ENCODE assay signal across 35 cellular contexts in genomic region chr2:178379162-178379664, GRCh38.
"Had no signal": no experiment of that assay in that cellular context is flagged by ENCODE, and none has a peak within 500 bp of the region (broad histone marks: within the 10 kb centered on the region; RNA-seq: fewer than 3 reads in every experiment).

No MANE protein-coding gene starts in this region.

- H3K4me1 ChIP-seq: adrenal gland, body of pancreas, breast epithelium had no signal

- H3K36me3 Mint-ChIP-seq: activated CD4-positive, alpha-beta memory T cell treated with anti-CD3 and anti-CD28 coated beads for 36 hours; activated naive CD4-positive, alpha-beta T cell treated with anti-CD3 and anti-CD28 coated beads, Interleukin-2, amount 50 U/mL, for 72 hours had no signal

- H3K9me3 Mint-ChIP-seq: activated B cell treated with CpG ODN at 0.5 μM for 24 hours; activated CD4-positive, alpha-beta memory T cell treated with anti-CD3 and anti-CD28 coated beads for 36 hours; activated CD4-positive, alpha-beta T cell treated with anti-CD3 and anti-CD28 coated beads, Interleukin-2, amount 10 ng/mL, durations not matched to agents 24 days and 14 days; activated CD8-positive, alpha-beta T cell treated with anti-CD3 and anti-CD28 coated beads for 36 hours; activated naive CD4-positive, alpha-beta T cell treated with anti-CD3 and anti-CD28 coated beads for 36 hours; activated naive CD4-positive, alpha-beta T cell treated with anti-CD3 and anti-CD28 coated beads, Interleukin-2, amount 50 U/mL, for 72 hours; activated naive CD8-positive, alpha-beta T cell treated with anti-CD3 and anti-CD28 coated beads for 36 hours; activated T-cell treated with anti-CD3 and anti-CD28 coated beads, Interleukin-2, amount 50 U/mL, for 4 hours; activated T-cell treated with anti-CD3 and anti-CD28 coated beads, Interleukin-2, amount 50 U/mL, for 72 hours; T-helper 1 cell treated with Interleukin-12 subunit alpha and Interleukin-12 subunit beta and Interleukin-4 antibody, amounts not matched to agents 30 μg/mL and 1 μg/mL, for 36 hours; T-helper 2 cell treated with Interferon-gamma antibody and Interleukin-4, amounts not matched to agents 5 μg/mL and 100 μg/mL, for 36 hours had no signal

- H3K9me3 ChIP-seq: adrenal gland, body of pancreas, breast epithelium had no signal

- H3K4me1 Mint-ChIP-seq: activated B cell treated with CpG ODN at 0.5 μM for 24 hours; activated naive CD8-positive, alpha-beta T cell treated with anti-CD3 and anti-CD28 coated beads for 36 hours had no signal

- ATAC-seq: activated CD8-positive, alpha-beta T cell treated with anti-CD3 and anti-CD28 coated beads for 36 hours; activated T-cell treated with anti-CD3 and anti-CD28 coated beads, Interleukin-2, amount 50 U/mL, for 4 hours; body of pancreas had no signal

- H3K4me3 ChIP-seq: adrenal gland, body of pancreas, breast epithelium had no signal

- H3K4me3 Mint-ChIP-seq: activated B cell treated with CpG ODN at 0.5 μM for 24 hours; activated CD4-positive, alpha-beta memory T cell treated with anti-CD3 and anti-CD28 coated beads for 36 hours; activated CD4-positive, alpha-beta T cell treated with anti-CD3 and anti-CD28 coated beads, Interleukin-2, amount 10 ng/mL, durations not matched to agents 24 days and 14 days; activated CD8-positive, alpha-beta T cell treated with anti-CD3 and anti-CD28 coated beads for 36 hours; activated naive CD4-positive, alpha-beta T cell treated with anti-CD3 and anti-CD28 coated beads for 36 hours; activated naive CD8-positive, alpha-beta T cell treated with anti-CD3 and anti-CD28 coated beads for 36 hours; activated T-cell treated with anti-CD3 and anti-CD28 coated beads, Interleukin-2, amount 50 U/mL, for 4 hours; activated T-cell treated with anti-CD3 and anti-CD28 coated beads, Interleukin-2, amount 50 U/mL, for 72 hours; T-helper 1 cell treated with Interleukin-12 subunit alpha and Interleukin-12 subunit beta and Interleukin-4 antibody, amounts not matched to agents 30 μg/mL and 1 μg/mL, for 36 hours; T-helper 2 cell treated with Interferon-gamma antibody and Interleukin-4, amounts not matched to agents 5 μg/mL and 100 μg/mL, for 36 hours had no signal

- H3K27ac ChIP-seq: adrenal gland, body of pancreas, brain microvascular endothelial cell, breast epithelium, VCaP had no signal

- H3K27me3 ChIP-seq: adrenal gland, body of pancreas, brain microvascular endothelial cell, breast epithelium had no signal

- H3K36me3 ChIP-seq: adrenal gland, brain microvascular endothelial cell, breast epithelium had no signal

- FAIRE-seq: astrocyte, colon, TTC549 had no signal

- DNase-seq: activated B cell treated with CpG ODN at 0.5 μM for 24 hours; activated CD4-positive, alpha-beta memory T cell treated with anti-CD3 and anti-CD28 coated beads for 36 hours; activated CD4-positive, alpha-beta T cell treated with anti-CD3 and anti-CD28 coated beads for 4 hours; activated CD4-positive, alpha-beta T cell treated with anti-CD3 and anti-CD28 coated beads, Interleukin-2, amount 10 ng/mL, durations not matched to agents 24 days and 14 days; activated CD4-positive, alpha-beta T cell treated with anti-CD3 and anti-CD28 coated beads, Interleukin-2, amount 50 U/mL, for 1 hour; activated CD4-positive, alpha-beta T cell treated with anti-CD3 and anti-CD28 coated beads, Interleukin-2, amount 50 U/mL, for 4 hours; activated CD4-positive, CD25-positive, alpha-beta regulatory T cell treated with anti-CD3 and anti-CD28 coated beads, Interleukin-2, amount 50 U/mL, for 72 hours; activated CD8-positive, alpha-beta memory T cell treated with anti-CD3 and anti-CD28 coated beads, Interleukin-2, amount 50 U/mL, for 4 hours; activated CD8-positive, alpha-beta T cell treated with anti-CD3 and anti-CD28 coated beads for 36 hours; activated effector memory CD4-positive, alpha-beta T cell treated with anti-CD3 and anti-CD28 coated beads, Interleukin-2, amount 50 U/mL, for 16 hours; activated gamma-delta T cell treated with Interleukin-2 at 50 U/mL for 16 hours; activated naive CD4-positive, alpha-beta T cell; activated naive CD4-positive, alpha-beta T cell treated with anti-CD3 and anti-CD28 coated beads for 36 hours; activated naive CD4-positive, alpha-beta T cell treated with anti-CD3 and anti-CD28 coated beads, Interleukin-2, amount 50 U/mL, for 16 hours; activated naive CD8-positive, alpha-beta T cell treated with anti-CD3 and anti-CD28 coated beads for 36 hours; activated T-cell treated with anti-CD3 and anti-CD28 coated beads for 4 hours; activated T-cell treated with anti-CD3 and anti-CD28 coated beads, Interleukin-2, amount 50 U/mL, for 1 hour; activated T-cell treated with anti-CD3 and anti-CD28 coated beads, Interleukin-2, amount 50 U/mL, for 4 hours; activated T-cell treated with anti-CD3 and anti-CD28 coated beads, Interleukin-2, amount 50 U/mL, for 72 hours; adrenal gland; amniotic stem cell; aorta; body of pancreas; brain microvascular endothelial cell; central memory CD4-positive, alpha-beta T cell; T-helper 2 cell; T-helper 9 cell had no signal

- H3K27ac Mint-ChIP-seq: activated B cell treated with CpG ODN at 0.5 μM for 24 hours; activated CD4-positive, alpha-beta memory T cell treated with anti-CD3 and anti-CD28 coated beads for 36 hours; activated CD4-positive, alpha-beta T cell treated with anti-CD3 and anti-CD28 coated beads, Interleukin-2, amount 10 ng/mL, durations not matched to agents 24 days and 14 days; activated CD8-positive, alpha-beta T cell treated with anti-CD3 and anti-CD28 coated beads for 36 hours; activated naive CD4-positive, alpha-beta T cell treated with anti-CD3 and anti-CD28 coated beads for 36 hours; activated naive CD8-positive, alpha-beta T cell treated with anti-CD3 and anti-CD28 coated beads for 36 hours; activated T-cell treated with anti-CD3 and anti-CD28 coated beads, Interleukin-2, amount 50 U/mL, for 72 hours; T-helper 1 cell treated with Interleukin-12 subunit alpha and Interleukin-12 subunit beta and Interleukin-4 antibody, amounts not matched to agents 30 μg/mL and 1 μg/mL, for 36 hours; T-helper 2 cell treated with Interferon-gamma antibody and Interleukin-4, amounts not matched to agents 5 μg/mL and 100 μg/mL, for 36 hours had no signal
